ENCODE assay signal across 13 cellular contexts in the genomic region with DNA sequence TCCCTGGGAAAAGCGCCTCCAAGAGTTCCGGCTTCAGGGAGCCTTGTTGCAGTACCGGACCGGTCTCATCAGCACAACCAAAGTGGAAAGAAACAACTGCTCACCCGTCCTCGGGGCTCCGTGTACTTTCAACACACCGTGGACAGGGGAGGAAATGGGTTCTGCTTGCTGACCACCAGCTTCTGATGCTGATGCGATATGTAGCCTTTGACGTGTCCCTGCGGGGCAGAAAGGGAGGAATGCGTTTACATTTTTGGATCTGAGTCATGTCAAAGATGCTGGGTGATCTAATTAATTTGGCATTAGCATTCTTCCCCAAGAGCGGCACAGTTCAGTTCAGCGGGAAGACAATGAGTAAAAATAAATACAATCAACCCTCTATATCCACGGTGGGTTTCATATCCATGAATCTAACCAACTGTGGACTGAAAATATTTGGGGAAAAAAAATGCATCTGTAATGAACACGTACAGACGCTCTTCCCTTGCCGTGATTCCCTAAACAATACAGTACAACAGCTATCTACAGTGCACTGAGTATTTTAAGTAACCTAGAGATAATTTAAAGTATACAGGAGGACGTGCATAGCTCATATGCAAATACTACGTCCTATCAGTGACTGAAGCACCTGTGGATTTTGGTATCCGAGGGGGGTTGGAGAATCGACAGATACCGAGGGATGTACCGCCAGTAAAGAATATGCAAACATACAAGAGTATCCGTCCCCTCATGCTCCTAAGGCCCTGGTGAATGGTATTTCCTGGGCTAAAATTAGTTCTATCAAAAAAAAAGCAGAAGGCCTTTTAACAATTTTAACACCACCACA. TPM values are rescaled to one million over a fixed set of nuclear protein-coding genes. Genes with fewer than 3 reads are reported as not detected.
DNase-seq lines count a peak whose midpoint lies in the region; ATAC-seq and TF ChIP-seq lines count a peak whose summit lies in the region.
"Had no signal": no experiment of that assay in that cellular context is flagged by ENCODE, and none has a peak within 500 bp of the region (broad histone marks: within the 10 kb centered on the region; RNA-seq: fewer than 3 reads in every experiment).

No MANE protein-coding gene starts in this region.

- no peak for TF ChIP-seq POLR2A in Peyer's patch (IDR thresholded peaks at IDR 0.05)

- ATAC-seq in CD4-positive, alpha-beta T cell (ENCODE audit: poor library complexity): no peak
- no peak for ATAC-seq in GM18873 (IDR thresholded peaks at IDR 0.05; ENCODE audit: low FRiP score, unreplicated experiment)

- no peaks in the 10 kb centered on the region for H3K27me3 ChIP-seq in CD4-positive, alpha-beta T cell (ENCODE audit: control insufficient read depth, insufficient read depth, low read length)
- H3K27me3 ChIP-seq in Peyer's patch: no peaks in the 10 kb centered on the region

- TF ChIP-seq CTCF in CD4-positive, alpha-beta T cell (IDR thresholded peaks at IDR 0.05): no peak
- no peak for TF ChIP-seq CTCF in choroid plexus epithelial cell (conservative IDR thresholded peaks at IDR 0.05; ENCODE audit: low read depth, low read length)
- no peak for TF ChIP-seq CTCF in Peyer's patch (IDR thresholded peaks at IDR 0.05)

- H3K4me1 Mint-ChIP-seq in CD4-positive, alpha-beta T cell (ENCODE audit: low read depth): peaks cover 30% of the 10 kb centered on the region

- H3K9me3 Mint-ChIP-seq in CD4-positive, alpha-beta T cell: no peaks in the 10 kb centered on the region
- H3K9me3 Mint-ChIP-seq: central memory CD8-positive, alpha-beta T cell had no signal

- POLR2A ChIA-PET in CD4-positive, alpha-beta T cell (lab: Charles Lee): interaction anchor here (2.9 kb wide), 1 partner anchor 31 kb away, joined by 9 read pairs; a partner anchor contains a TSS

- no peaks in the 10 kb centered on the region for H3K9me3 ChIP-seq in CD4-positive, alpha-beta T cell (ENCODE audit: control insufficient read depth, low read length)
- H3K9me3 ChIP-seq in KOPT-K1 (ENCODE audit: insufficient read depth, low read length, poor library complexity, severe bottlenecking) (no peaks in the 10 kb centered on the region), mesodermal cell (ENCODE audit: control insufficient read depth, low read length) (no peaks in the 10 kb centered on the region), Peyer's patch (no peaks in the 10 kb centered on the region)

- no peak overlapping the region for H3K27ac ChIP-seq in CD4-positive, alpha-beta T cell (ENCODE audit: low read depth, low read length)
- H3K27ac ChIP-seq in KOPT-K1 (ENCODE audit: low read depth, low read length, poor library complexity, severe bottlenecking) (peak overlapping the region; percentile 63), mesodermal cell (ENCODE audit: low read depth, low read length, severe bottlenecking) (peak overlapping the region; percentile 94), Peyer's patch (no peak overlapping the region)
- H3K27ac ChIP-seq: parathyroid adenoma had no signal

- H3K4me1 ChIP-seq in mesodermal cell (ENCODE audit: control insufficient read depth, insufficient read depth, low read length, poor library complexity, severe bottlenecking): peaks cover 34% of the 10 kb centered on the region
- H3K4me1 ChIP-seq in Peyer's patch: no peaks in the 10 kb centered on the region
- H3K4me1 ChIP-seq: parathyroid adenoma had no signal

- CTCF ChIA-PET in CD4-positive, alpha-beta T cell (lab: Charles Lee): no interaction called here

- H3K36me3 ChIP-seq in KOPT-K1 (ENCODE audit: insufficient read depth, low read length) (peaks cover 98% of the 10 kb centered on the region), mesodermal cell (ENCODE audit: control insufficient read depth, insufficient read depth, low read length) (peaks cover 76% of the 10 kb centered on the region), Peyer's patch (peaks cover 0 to 86% (median 0%) of the 10 kb centered on the region in 3 donors)

- H3K27ac Mint-ChIP-seq in CD4-positive, alpha-beta T cell: peak overlapping the region; percentile 36

- no peak overlapping the region for H3K4me3 Mint-ChIP-seq in CD4-positive, alpha-beta T cell
- H3K4me3 Mint-ChIP-seq: central memory CD8-positive, alpha-beta T cell had no signal

- H3K4me3 ChIP-seq in choroid plexus epithelial cell (ENCODE audit: low read depth, low read length) (no peak overlapping the region), mesodermal cell (ENCODE audit: extremely low read depth, insufficient read depth, low read length, poor library complexity, severe bottlenecking) (no peak overlapping the region), Peyer's patch (no peak overlapping the region)

- intact Hi-C loops in CD4-positive, alpha-beta T cell (cut with DNase I, micrococcal nuclease): no loop called here

- H3K27me3 Mint-ChIP-seq in CD4-positive, alpha-beta T cell: no peaks in the 10 kb centered on the region
- H3K27me3 Mint-ChIP-seq: central memory CD8-positive, alpha-beta T cell had no signal

- WGBS in mesodermal cell (ENCODE audit: insufficient coverage in 2 of 2), 2 experiments: 85 to 90% methylated on average over 12 to 14 of the region's 25 CpGs

- peaks cover 73% of the 10 kb centered on the region for H3K36me3 Mint-ChIP-seq in CD4-positive, alpha-beta T cell (ENCODE audit: low read depth)

- no peak for DNase-seq in CD4-positive, alpha-beta T cell
- DNase-seq in choroid plexus epithelial cell (ENCODE audit: low read depth) (peak; percentile 97), iPS-NIHi7 (ENCODE audit: extremely low spot score) (no peak), NCI-H774 (lab: John Stamatoyannopoulos, UW) (no peak), Peyer's patch (no peak)
- DNase-seq: activated CD8-positive, alpha-beta memory T cell treated with anti-CD3 and anti-CD28 coated beads for 24 hours; NCI-H1417 had no signal

RNA-seq across cellular contexts. Expression of a gene that starts 19.8 kb away (rescaled TPM):
- total RNA-seq in CD4-positive, alpha-beta T cell: not detected
- not detected for polyA plus RNA-seq in mesodermal cell (2013, experiment 1 of 2)
- not detected for polyA plus RNA-seq in mesodermal cell (2013, experiment 2 of 2)
- under 1 TPM in 1 of 4 donors, not detected in 3; 0.53 TPM for total RNA-seq in Peyer's patch
- total RNA-seq: H7 had no signal

RNA-seq across cellular contexts. Expression of a gene that starts 30.2 kb away (rescaled TPM):
- total RNA-seq in CD4-positive, alpha-beta T cell: 10 to 100 TPM; 33.6 to 33.7 TPM
- 46.9 TPM for polyA plus RNA-seq in mesodermal cell (2013, experiment 1 of 2)
- polyA plus RNA-seq in mesodermal cell (2013, experiment 2 of 2): 47.9 TPM
- total RNA-seq in Peyer's patch: 10 to 100 TPM; 24.9 to 42.1 (median 36.8) TPM

RNA-seq across cellular contexts. Expression of a gene that starts 31.1 kb away (rescaled TPM):
- total RNA-seq in CD4-positive, alpha-beta T cell: 10 to 100 TPM; 54.6 to 56.6 TPM
- 63.4 TPM for polyA plus RNA-seq in mesodermal cell (2013, experiment 1 of 2)
- polyA plus RNA-seq in mesodermal cell (2013, experiment 2 of 2): 56.3 TPM
- total RNA-seq in Peyer's patch: 100 to 1,000 TPM in 3 of 4 donors, 10 to 100 TPM in 1; 83.9 to 206 (median 114) TPM

RNA-seq across cellular contexts. Expression of a gene that starts 55.7 kb away (rescaled TPM):
- total RNA-seq in CD4-positive, alpha-beta T cell: not detected
- polyA plus RNA-seq in mesodermal cell (2013, experiment 1 of 2): 13.0 TPM
- 10.2 TPM for polyA plus RNA-seq in mesodermal cell (2013, experiment 2 of 2)
- 10 to 100 TPM in 3 of 4 donors, 1 to 10 TPM in 1; 4.1 to 22.5 (median 11.8) TPM for total RNA-seq in Peyer's patch

Comparison
In these comparisons a context has a peak if more than half of its experiments do, and no peak if none do; other contexts are left out.
1. H3K27ac ChIP-seq: peak in KOPT-K1 (single experiment) and mesodermal cell (single experiment); none in CD4-positive, alpha-beta T cell (single experiment) and Peyer's patch (0 of 4).